In genomic region chr11:71432761-71433647, GRCh38 we compare ENCODE assay signal across 1 cellular context.
TF ChIP-seq lines count a peak whose summit lies in the region.

No MANE protein-coding gene starts in this region.

TF ChIP-seq in HCT116, 20 proteins besides CTCF, POLR2A, EP300 and RAD21 (continued from another document):
- TF ChIP-seq REST (IDR thresholded peaks at IDR 0.05; ENCODE audit: low read depth) (no peak), ZFX (IDR thresholded peaks at IDR 0.05) (no peak), JUND (IDR thresholded peaks at IDR 0.05) (no peak), ELF1 (IDR thresholded peaks at IDR 0.05; ENCODE audit: borderline replicate concordance, low read depth) (no peak), ATF3 (IDR thresholded peaks at IDR 0.05) (no peak), SRF (IDR thresholded peaks at IDR 0.05; ENCODE audit: low read depth) (no peak)
TF ChIP-seq in HCT116: peak in this region for 0.
